In the genomic region with DNA sequence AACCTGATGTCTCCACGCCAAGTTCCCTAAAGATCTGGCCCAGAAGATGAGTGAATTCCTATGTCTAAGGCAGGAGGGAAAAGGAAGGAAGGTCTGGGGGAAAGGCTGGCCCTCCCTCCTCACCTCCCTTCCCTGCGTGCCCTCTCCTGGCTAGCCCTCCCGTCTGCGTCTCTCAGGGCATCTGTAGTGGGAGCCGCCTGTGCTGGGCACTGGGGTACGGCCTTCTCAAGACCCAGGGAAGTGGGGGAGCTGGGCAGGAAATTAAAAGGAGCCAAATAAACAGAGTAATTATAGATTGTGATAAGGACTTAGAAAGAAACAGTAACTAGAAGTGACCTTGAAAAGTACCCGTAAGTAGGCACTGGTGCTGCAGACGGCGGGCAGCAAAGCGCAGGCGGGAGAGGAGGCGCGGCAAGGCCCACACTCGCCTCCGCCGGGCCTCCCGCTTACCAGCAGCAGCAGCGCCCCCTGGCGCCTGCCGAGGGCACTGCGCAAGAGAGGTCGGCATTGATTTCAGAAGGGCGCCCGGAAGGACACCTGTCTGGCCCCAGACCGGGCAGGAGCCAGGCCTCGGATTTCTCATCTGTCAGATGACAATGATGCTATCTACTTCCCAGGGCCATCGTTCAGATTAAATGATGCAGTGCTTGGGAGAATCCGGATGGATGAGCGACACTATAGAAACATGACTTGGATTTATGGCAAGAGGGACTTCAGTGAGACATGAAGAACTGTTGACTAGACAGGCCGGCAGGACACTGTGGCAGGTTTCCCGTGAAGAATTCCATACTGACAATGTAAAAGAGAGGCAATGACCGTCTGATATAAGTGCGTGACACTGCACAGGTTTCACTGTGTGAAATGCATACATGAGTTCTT, we compare ENCODE assay signal across 1 cellular context.
TF ChIP-seq lines count a peak whose summit lies in the region.

No MANE protein-coding gene starts in this region.

TF ChIP-seq in H1, 55 proteins besides CTCF, POLR2A, EP300 and RAD21:
- peak; percentile 72; the same call in 1 of the 2 replicates for TF ChIP-seq GABPA (IDR thresholded peaks at IDR 0.05; ENCODE audit: borderline replicate concordance, insufficient read depth, low read length)
- TF ChIP-seq CBX8 (IDR thresholded peaks at IDR 0.05; ENCODE audit: borderline replicate concordance, low read depth, low read length) = no peak
- 0 out of 2 replicates have a peak, but pooled peaks have one; percentile 36 for TF ChIP-seq YY1 (IDR thresholded peaks at IDR 0.05; ENCODE audit: low read depth, low read length)
- TF ChIP-seq SIX5 (IDR thresholded peaks at IDR 0.05; ENCODE audit: low read depth, low read length) = no peak
- no peak for TF ChIP-seq TEAD4 (IDR thresholded peaks at IDR 0.05; ENCODE audit: low read depth, low read length)
- TF ChIP-seq KDM4A (IDR thresholded peaks at IDR 0.05; ENCODE audit: low read depth, low read length, severe bottlenecking) = no peak
- TF ChIP-seq E2F6 (IDR thresholded peaks at IDR 0.05) = peak; percentile 25; the same call in 1 of the 2 replicates
